Comparison of ENCODE assay signal across 8 cellular contexts in genomic region chr11:14499178-14499559, GRCh38. TPM values are rescaled to one million over a fixed set of nuclear protein-coding genes. Genes with fewer than 3 reads are reported as not detected.
A peak's percentile ranks its signal among the peaks of the same experiment; 100 is the strongest.
DNase-seq lines count a peak whose midpoint lies in the region; ATAC-seq and TF ChIP-seq lines count a peak whose summit lies in the region.

No MANE protein-coding gene starts in this region.

- no peak for TF ChIP-seq CTCF in WI38 (IDR thresholded peaks at IDR 0.05; ENCODE audit: low read depth, low read length)

- peak; percentile 21 for DNase-seq in A172 (ENCODE audit: low spot score)
- DNase-seq in stimulated activated naive CD8-positive, alpha-beta T cell treated with anti-CD3 and anti-CD28 coated beads, Interleukin-15, Interleukin-2, amounts not matched to agents 100 U/mL and 50 U/mL, for 24 hours: peak; percentile 46

- peak; percentile 21 for ATAC-seq in GM18909 (IDR thresholded peaks at IDR 0.05; ENCODE audit: poor library complexity, unreplicated experiment)
- peak; percentile 16 for ATAC-seq in HG03460 (IDR thresholded peaks at IDR 0.05; ENCODE audit: unreplicated experiment)
- ATAC-seq in stimulated activated naive CD8-positive, alpha-beta T cell treated with anti-CD3 and anti-CD28 coated beads, Interleukin-15, Interleukin-2, amounts not matched to agents 100 U/mL and 50 U/mL, for 24 hours: peak; percentile 26
- ATAC-seq in HG03095 (IDR thresholded peaks at IDR 0.05; ENCODE audit: unreplicated experiment): no peak

- H3K9me3 ChIP-seq in ectodermal cell (ENCODE audit: control insufficient read depth, low read length) (no peaks in the 10 kb centered on the region), mesodermal cell (ENCODE audit: control insufficient read depth, low read length) (no peaks in the 10 kb centered on the region)

- no peak overlapping the region for H3K27ac ChIP-seq in ectodermal cell (ENCODE audit: insufficient read depth, low read depth, low read length, poor library complexity, severe bottlenecking)
- peak overlapping the region; percentile 52 for H3K27ac ChIP-seq in mesodermal cell (ENCODE audit: low read depth, low read length, severe bottlenecking)

- WGBS in ectodermal cell, 2 experiments: 1 to 2% methylated on average over 19 of the region's 19 CpGs
- WGBS in mesodermal cell (ENCODE audit: insufficient coverage in 2 of 2), 2 experiments: 0% methylated on average over 5 to 8 of the region's 19 CpGs

- H3K4me3 ChIP-seq in WI38 (ENCODE audit: low read depth, low read length) (peak overlapping the region; percentile 94), ectodermal cell (ENCODE audit: insufficient read depth, low read depth, low read length) (peak overlapping the region; percentile 86), mesodermal cell (ENCODE audit: extremely low read depth, insufficient read depth, low read length, poor library complexity, severe bottlenecking) (peak overlapping the region; percentile 83)

- no peaks in the 10 kb centered on the region for H3K27me3 ChIP-seq in ectodermal cell (ENCODE audit: control insufficient read depth, insufficient read depth, low read length, poor library complexity, severe bottlenecking)

- peaks cover 5% of the 10 kb centered on the region for H3K4me1 ChIP-seq in ectodermal cell (ENCODE audit: control insufficient read depth, insufficient read depth, low read length)
- H3K4me1 ChIP-seq in mesodermal cell (ENCODE audit: control insufficient read depth, insufficient read depth, low read length, poor library complexity, severe bottlenecking): no peaks in the 10 kb centered on the region

- H3K36me3 ChIP-seq in ectodermal cell (ENCODE audit: control insufficient read depth, insufficient read depth, low read length) (peaks cover 7% of the 10 kb centered on the region), mesodermal cell (ENCODE audit: control insufficient read depth, insufficient read depth, low read length) (peaks cover 36% of the 10 kb centered on the region)

RNA-seq across cellular contexts. Expression of gene COPB1, which starts 0.4 kb away (rescaled TPM):
- total RNA-seq in A172 (2014; rRNA removed; shearing (Covaris generic)): 318 and 333 TPM in 2 replicates
- polyA plus RNA-seq in ectodermal cell (2013, experiment 1 of 4): 113 TPM
- 115 TPM for polyA plus RNA-seq in ectodermal cell (2013, experiment 2 of 4)
- polyA plus RNA-seq in ectodermal cell (2013, experiment 3 of 4): 94.3 TPM
- 105 TPM for polyA plus RNA-seq in ectodermal cell (2013, experiment 4 of 4)
- polyA plus RNA-seq in mesodermal cell (2013, experiment 1 of 2): 211 TPM
- polyA plus RNA-seq in mesodermal cell (2013, experiment 2 of 2): 217 TPM

RNA-seq across cellular contexts. Expression of gene PSMA1, which starts 21.0 kb away (rescaled TPM):
- 438 and 448 TPM in 2 replicates for total RNA-seq in A172 (2014; rRNA removed; shearing (Covaris generic))
- polyA plus RNA-seq in ectodermal cell (2013, experiment 1 of 4): 216 TPM
- 227 TPM for polyA plus RNA-seq in ectodermal cell (2013, experiment 2 of 4)
- 196 TPM for polyA plus RNA-seq in ectodermal cell (2013, experiment 3 of 4)
- polyA plus RNA-seq in ectodermal cell (2013, experiment 4 of 4): 224 TPM
- 228 TPM for polyA plus RNA-seq in mesodermal cell (2013, experiment 1 of 2)
- polyA plus RNA-seq in mesodermal cell (2013, experiment 2 of 2): 249 TPM
